In the genomic region with DNA sequence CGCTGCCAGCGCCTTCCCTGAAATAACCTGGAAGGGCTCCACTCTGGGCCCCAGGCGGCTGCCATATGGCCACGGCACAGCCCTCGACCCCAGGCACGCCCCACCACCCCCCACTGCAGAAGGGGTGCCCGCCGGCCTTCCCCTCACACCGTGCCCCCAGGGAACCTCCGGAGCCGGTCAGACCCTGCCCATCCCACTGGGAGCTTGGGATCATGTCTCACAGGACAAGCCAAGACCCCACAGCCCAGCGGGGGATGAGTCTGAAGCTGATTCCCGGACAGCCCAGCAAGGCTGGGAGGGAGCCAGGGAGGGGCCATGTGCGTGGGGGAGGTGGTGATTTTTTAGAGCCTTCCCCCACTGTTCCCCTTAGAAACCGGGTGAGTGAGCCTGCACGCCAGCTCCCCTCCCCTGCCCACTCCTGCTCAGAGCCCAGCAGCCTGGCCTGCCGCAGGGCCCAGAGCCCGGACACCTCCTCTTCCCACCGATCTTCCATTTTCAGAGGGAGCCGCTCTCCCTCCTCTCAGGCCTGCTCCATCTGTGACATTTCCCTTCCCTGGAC, we compare ENCODE assay signal across 15 cellular contexts. TPM values are rescaled to one million over a fixed set of nuclear protein-coding genes. Genes with fewer than 3 reads are reported as not detected.
A peak's percentile ranks its signal among the peaks of the same experiment; 100 is the strongest.
DNase-seq lines count a peak whose midpoint lies in the region; ATAC-seq and TF ChIP-seq lines count a peak whose summit lies in the region.
"Had no signal": no experiment of that assay in that cellular context is flagged by ENCODE, and none has a peak within 500 bp of the region (broad histone marks: within the 10 kb centered on the region; RNA-seq: fewer than 3 reads in every experiment).

No MANE protein-coding gene starts in this region.

- H4K20me1 ChIP-seq in neural progenitor cell (ENCODE audit: low read depth), result peaks cover 5% of the 10 kb centered on the region

- H2AFZ ChIP-seq in neural progenitor cell (replicated peaks), result peak overlapping the region; percentile 22
- H2AFZ ChIP-seq: GM23248 had no signal

- DNase-seq in Right ventricle myocardium superior, result peak; percentile 22
- DNase-seq in left ventricle myocardium superior, result no peak
- peak in 2 of 10 donors; percentile 22 to 34 for DNase-seq in dorsolateral prefrontal cortex
- DNase-seq in neural progenitor cell (ENCODE audit: low spot score), result peak; percentile 36
- DNase-seq in activated CD8-positive, alpha-beta T cell treated with anti-CD3 and anti-CD28 coated beads, Interleukin-2, amount 10 ng/mL, durations not matched to agents 7 days and 5 days, result no peak
- no peak for DNase-seq in immature natural killer cell
- DNase-seq: activated B cell treated with CpG ODN at 0.5 μM for 24 hours; activated naive CD4-positive, alpha-beta T cell treated with Interleukin-2 at 50 U/mL for 16 hours; GM23248; mesenchymal stem cell; stimulated activated CD4-positive, alpha-beta T cell treated with anti-CD3 and anti-CD28 coated beads, Interleukin-4, amount 100 ng/mL, for 4 hours had no signal

- H3K4me3 ChIP-seq in dorsolateral prefrontal cortex, result peak overlapping the region; percentile 18 to 73 (median 62)
- peak overlapping the region; percentile 71 for H3K4me3 ChIP-seq in neural progenitor cell
- peak overlapping the region; percentile 54 for H3K4me3 ChIP-seq in urinary bladder (ENCODE audit: low read depth, low read length)
- H3K4me3 ChIP-seq: GM23248 had no signal

- H3K9me3 Mint-ChIP-seq in neural progenitor cell, result no peaks in the 10 kb centered on the region
- no peaks in the 10 kb centered on the region for H3K9me3 Mint-ChIP-seq in activated CD8-positive, alpha-beta T cell treated with anti-CD3 and anti-CD28 coated beads, Interleukin-2, amount 10 ng/mL, durations not matched to agents 7 days and 5 days (ENCODE audit: insufficient read depth)
- H3K9me3 Mint-ChIP-seq in immature natural killer cell, result peaks cover 0 to 8% (median 0%) of the 10 kb centered on the region in 6 donors

- H3K4me3 Mint-ChIP-seq in neural progenitor cell (peak overlapping the region; percentile 96), immature natural killer cell (no peak overlapping the region)
- H3K4me3 Mint-ChIP-seq in activated CD8-positive, alpha-beta T cell treated with anti-CD3 and anti-CD28 coated beads, Interleukin-2, amount 10 ng/mL, durations not matched to agents 7 days and 5 days, result no peak overlapping the region
- H3K4me3 Mint-ChIP-seq: activated B cell treated with CpG ODN at 0.5 μM for 24 hours had no signal

- no peaks in the 10 kb centered on the region for H3K79me2 ChIP-seq in neural progenitor cell (ENCODE audit: low read depth)

- H3K27ac Mint-ChIP-seq in neural progenitor cell (peak overlapping the region; percentile 79), immature natural killer cell (no peak overlapping the region)
- no peak overlapping the region for H3K27ac Mint-ChIP-seq in activated CD8-positive, alpha-beta T cell treated with anti-CD3 and anti-CD28 coated beads, Interleukin-2, amount 10 ng/mL, durations not matched to agents 7 days and 5 days
- H3K27ac Mint-ChIP-seq: activated B cell treated with CpG ODN at 0.5 μM for 24 hours had no signal

- H3K27me3 ChIP-seq in dorsolateral prefrontal cortex, result peaks cover 0 to 34% (median 9%) of the 10 kb centered on the region in 45 donors
- H3K27me3 ChIP-seq in neural progenitor cell, result peaks cover 77% of the 10 kb centered on the region

- POLR2A ChIA-PET in activated CD8-positive, alpha-beta T cell treated with anti-CD3 and anti-CD28 coated beads, Interleukin-2, amount 10 ng/mL, durations not matched to agents 7 days and 5 days (lab: Charles Lee), result no interaction called here

- H3K4me1 Mint-ChIP-seq in neural progenitor cell (peaks cover 56% of the 10 kb centered on the region), immature natural killer cell (peaks cover 0 to 2% of the 10 kb centered on the region in 2 donors)
- H3K4me1 Mint-ChIP-seq in activated CD8-positive, alpha-beta T cell treated with anti-CD3 and anti-CD28 coated beads, Interleukin-2, amount 10 ng/mL, durations not matched to agents 7 days and 5 days (ENCODE audit: low read depth), result peaks cover 2% of the 10 kb centered on the region

- peak overlapping the region in 41 of 59 donors; percentile 4 to 85 (median 71) for H3K27ac ChIP-seq in dorsolateral prefrontal cortex
- no peak overlapping the region for H3K27ac ChIP-seq in neural progenitor cell
- no peak overlapping the region for H3K27ac ChIP-seq in urinary bladder (ENCODE audit: low read depth)
- H3K27ac ChIP-seq: C4-2B, epithelial cell of prostate, GM23248 had no signal

- H3K9me3 ChIP-seq in neural progenitor cell (ENCODE audit: low read depth), result no peaks in the 10 kb centered on the region

- WGBS in urinary bladder, result 3% methylated on average over 20 of the region's 20 CpGs

- no peaks in the 10 kb centered on the region for H3K36me3 Mint-ChIP-seq in neural progenitor cell
- no peaks in the 10 kb centered on the region for H3K36me3 Mint-ChIP-seq in activated CD8-positive, alpha-beta T cell treated with anti-CD3 and anti-CD28 coated beads, Interleukin-2, amount 10 ng/mL, durations not matched to agents 7 days and 5 days (ENCODE audit: low read depth)
- H3K36me3 Mint-ChIP-seq in immature natural killer cell, result no peaks in the 10 kb centered on the region

- TF ChIP-seq CTCF in dorsolateral prefrontal cortex (IDR thresholded peaks at IDR 0.05 in 54 of 56, conservative IDR thresholded peaks at IDR 0.05 in 2 of 56; ENCODE audit: low read depth in 1 of 56, partially characterized antibody in 56 of 56) (no peak), neural progenitor cell (IDR thresholded peaks at IDR 0.05) (no peak)

- H3K9ac ChIP-seq in neural progenitor cell, result no peak overlapping the region
- H3K9ac ChIP-seq: GM23248 had no signal

- H3F3A ChIP-seq in neural progenitor cell (ENCODE audit: low read depth), result peaks cover 13% of the 10 kb centered on the region

- CTCF ChIA-PET in activated CD8-positive, alpha-beta T cell treated with anti-CD3 and anti-CD28 coated beads, Interleukin-2, amount 10 ng/mL, durations not matched to agents 7 days and 5 days (lab: Charles Lee), result no interaction called here

- ATAC-seq in Right ventricle myocardium superior (ENCODE audit: poor library complexity) (no peak), left ventricle myocardium superior (no peak), HG02588 (IDR thresholded peaks at IDR 0.05; ENCODE audit: unreplicated experiment) (no peak)
- ATAC-seq in activated CD8-positive, alpha-beta T cell treated with anti-CD3 and anti-CD28 coated beads, Interleukin-2, amount 10 ng/mL, durations not matched to agents 7 days and 5 days, result no peak

- H3K4me1 ChIP-seq in neural progenitor cell (peaks cover 35% of the 10 kb centered on the region), urinary bladder (ENCODE audit: insufficient read depth) (no peaks in the 10 kb centered on the region)

- H3K4me2 ChIP-seq in neural progenitor cell, result peak overlapping the region; percentile 100

- H3K36me3 ChIP-seq in neural progenitor cell, result no peaks in the 10 kb centered on the region
- no peaks in the 10 kb centered on the region for H3K36me3 ChIP-seq in urinary bladder (ENCODE audit: insufficient read depth)

- intact Hi-C loops in Right ventricle myocardium superior (cut with DNase I), result no loop called here
- intact Hi-C loops in left ventricle myocardium superior (cut with micrococcal nuclease), result no loop called here
- intact Hi-C loops in dorsolateral prefrontal cortex (cut with DNase I), result loop anchor here in 1 of 2 donors (10.0 kb wide), 1 partner anchor 240 kb away; no protein-coding TSS in a partner anchor

- H3K27me3 Mint-ChIP-seq in neural progenitor cell (ENCODE audit: insufficient read depth, low read depth) (peaks cover 27% of the 10 kb centered on the region), immature natural killer cell (ENCODE audit: low read depth in 3 of 3) (peaks cover 0 to 28% (median 2%) of the 10 kb centered on the region in 3 donors)
- peaks cover 48% of the 10 kb centered on the region for H3K27me3 Mint-ChIP-seq in activated CD8-positive, alpha-beta T cell treated with anti-CD3 and anti-CD28 coated beads, Interleukin-2, amount 10 ng/mL, durations not matched to agents 7 days and 5 days (ENCODE audit: low read depth)

RNA-seq across cellular contexts. Expression of a gene that starts 1.4 kb away (rescaled TPM):
- total RNA-seq in Right ventricle myocardium superior (not detected), left ventricle myocardium superior (0.40 TPM), dorsolateral prefrontal cortex (100 to 1,000 TPM in 26 of 120 experiments, 10 to 100 TPM in 94; 26.8 to 136 (median 82.0) TPM), neural progenitor cell (ENCODE audit: low replicate concordance) (0.84 and 0.99 TPM in 2 replicates), urinary bladder (2.7 TPM)
- polyA plus RNA-seq in urinary bladder (1.3 TPM), immature natural killer cell (not detected)
- not detected for total RNA-seq in activated CD8-positive, alpha-beta T cell treated with anti-CD3 and anti-CD28 coated beads, Interleukin-2, amount 10 ng/mL, durations not matched to agents 7 days and 5 days
- total RNA-seq: activated B cell treated with CpG ODN at 0.5 μM for 24 hours, GM23248 had no signal
- polyA plus RNA-seq: GM23248 had no signal

Comparison
In these comparisons a context has a peak if more than half of its experiments do, and no peak if none do; other contexts are left out.
1. DNase-seq: peak in Right ventricle myocardium superior (single experiment) and neural progenitor cell (single experiment); none in left ventricle myocardium superior (single experiment), activated CD8-positive, alpha-beta T cell treated with anti-CD3 and anti-CD28 coated beads, Interleukin-2, amount 10 ng/mL, durations not matched to agents 7 days and 5 days (single experiment) and immature natural killer cell (0 of 3).
2. H3K27ac ChIP-seq: peak in dorsolateral prefrontal cortex (41 of 59); none in neural progenitor cell (single experiment) and urinary bladder (single experiment).
3. Peak in every context shown above with its lines, with median percentiles within 50 percentile points of each other: H3K4me3 ChIP-seq.